10 cellular contexts compared by ENCODE assay signal in genomic region chrX:72125331-72126047, GRCh38. TPM values are rescaled to one million over a fixed set of nuclear protein-coding genes. Genes with fewer than 3 reads are reported as not detected.
DNase-seq lines count a peak whose midpoint lies in the region; ATAC-seq and TF ChIP-seq lines count a peak whose summit lies in the region.
"Had no signal": no experiment of that assay in that cellular context is flagged by ENCODE, and none has a peak within 500 bp of the region (broad histone marks: within the 10 kb centered on the region; RNA-seq: fewer than 3 reads in every experiment).

No MANE protein-coding gene starts in this region.

- no peak overlapping the region for H2BK5ac ChIP-seq in H9 (ENCODE audit: insufficient read length, low read length)

- H2BK120ac ChIP-seq in H9 (ENCODE audit: low read depth, low read length, poor library complexity, severe bottlenecking) = no peak overlapping the region

- H3K27me3 ChIP-seq in right atrium auricular region (no peaks in the 10 kb centered on the region), muscle layer of colon (ENCODE audit: control insufficient read depth in 1 of 2, insufficient read depth in 2 of 2, low read length in 2 of 2) (peaks cover 5 to 16% of the 10 kb centered on the region in 2 donors), H9 (ENCODE audit: insufficient read depth, low read length) (peaks cover 13% of the 10 kb centered on the region; the same call in 1 of the 2 replicates)

- no peak overlapping the region for H2BK15ac ChIP-seq in H9 (ENCODE audit: low read depth, low read length)

- peaks cover 34% of the 10 kb centered on the region for H3K27me3 Mint-ChIP-seq in H9 (ENCODE audit: low read depth)

- H4K91ac ChIP-seq in H9 (ENCODE audit: insufficient read length, low read depth, low read length) = no peak overlapping the region

- no peaks in the 10 kb centered on the region for H4K20me1 ChIP-seq in H9 (ENCODE audit: control insufficient read depth, insufficient read depth, insufficient read length)

- H3K4me1 ChIP-seq in right atrium auricular region (peaks cover 0 to 46% of the 10 kb centered on the region in 2 donors), muscle layer of colon (ENCODE audit: insufficient read depth, low read length) (peaks cover 49% of the 10 kb centered on the region), H9 (ENCODE audit: insufficient read depth, low read length) (peaks cover 4% of the 10 kb centered on the region; the same call in 1 of the 2 replicates)

- H2AFZ ChIP-seq in H9 (ENCODE audit: low read length) = no peak overlapping the region

- no peak overlapping the region for H4K5ac ChIP-seq in H9 (ENCODE audit: insufficient read length, low read depth, low read length)

- H3K36me3 Mint-ChIP-seq in H9 (ENCODE audit: insufficient read depth in 1 of 3, low read depth in 3 of 3) = peaks cover 13 to 16% (median 14%) of the 10 kb centered on the region in 3 experiments; a peak in 6 of 7 replicates

- H3K4me3 ChIP-seq in right atrium auricular region = no peak overlapping the region
- no peak overlapping the region for H3K4me3 ChIP-seq in coronary artery
- H3K4me3 ChIP-seq in muscle layer of colon (ENCODE audit: low read depth in 1 of 2, low read length in 2 of 2) = no peak overlapping the region

- peak overlapping the region; percentile 58 to 62 for H3K27ac ChIP-seq in right atrium auricular region
- peak overlapping the region; percentile 57 to 89 for H3K27ac ChIP-seq in coronary artery
- H3K27ac ChIP-seq in muscle layer of colon (ENCODE audit: low read depth, low read length) = peak overlapping the region; percentile 15
- no peak overlapping the region for H3K27ac ChIP-seq in H9 (ENCODE audit: insufficient read length, low read depth, low read length)

- no CpG with 5 or more reads among the region's 6 CpGs for WGBS in H9 (ENCODE audit: extremely low coverage, insufficient read length, low lambda C conversion rate)

- no peak overlapping the region for H2BK12ac ChIP-seq in H9 (ENCODE audit: insufficient read length, low read depth, low read length)

- H3T11ph ChIP-seq in H9 (ENCODE audit: low read length) = no peak overlapping the region

- H3K9me3 ChIP-seq in right atrium auricular region (no peaks in the 10 kb centered on the region), muscle layer of colon (ENCODE audit: low read length) (no peaks in the 10 kb centered on the region), H9 (ENCODE audit: control insufficient read depth, low read depth, low read length) (peaks cover 34% of the 10 kb centered on the region)

- no peak overlapping the region for H3K56ac ChIP-seq in H9 (ENCODE audit: insufficient read length, low read depth, low read length)

- TF ChIP-seq CTCF in right atrium auricular region (IDR thresholded peaks at IDR 0.05) = no peak
- no peak for TF ChIP-seq CTCF in coronary artery (IDR thresholded peaks at IDR 0.05)
- no peak for TF ChIP-seq CTCF in H9 (conservative IDR thresholded peaks at IDR 0.05)

- H3K23me2 ChIP-seq in H9 (ENCODE audit: insufficient read length, low read depth, low read length, poor library complexity, severe bottlenecking) = no peaks in the 10 kb centered on the region

- H2AK5ac ChIP-seq in H9 (ENCODE audit: insufficient read length, low read length) = no peak overlapping the region

- no peak overlapping the region for H3K23ac ChIP-seq in H9 (ENCODE audit: insufficient read length, low read depth, low read length)

- H2BK20ac ChIP-seq in H9 (ENCODE audit: low read depth, low read length, poor library complexity, severe bottlenecking) = no peak overlapping the region

- H3K9me3 Mint-ChIP-seq in H9 = peaks cover 77 to 78% of the 10 kb centered on the region in 2 experiments

- peaks cover 34% of the 10 kb centered on the region in 2 experiments for H3K4me1 Mint-ChIP-seq in H9

- no peaks in the 10 kb centered on the region for H3K79me1 ChIP-seq in H9 (ENCODE audit: insufficient read depth, low read depth, low read length, poor library complexity, severe bottlenecking)

- H4K8ac ChIP-seq in H9 (replicated peaks; ENCODE audit: insufficient read length, low read depth, low read length) = no peak overlapping the region

- H3K4me3 Mint-ChIP-seq in H9 = no peak overlapping the region
- H3K4me3 Mint-ChIP-seq: activated CD8-positive, alpha-beta memory T cell treated with anti-CD3 and anti-CD28 coated beads, Interleukin-2, amount 10 ng/mL, durations not matched to agents 7 days and 5 days had no signal

- no peaks in the 10 kb centered on the region for H3K36me3 ChIP-seq in right atrium auricular region
- peaks cover 7% of the 10 kb centered on the region for H3K36me3 ChIP-seq in muscle layer of colon (ENCODE audit: insufficient read depth, low read length)

- H3K9ac ChIP-seq in muscle layer of colon (ENCODE audit: low read length) (no peak overlapping the region), H9 (ENCODE audit: extremely low read depth, insufficient read length, low read length) (no peak overlapping the region)

- no peak overlapping the region for H3K18ac ChIP-seq in H9 (ENCODE audit: insufficient read length, low read depth, low read length)

- no peak for DNase-seq in right atrium auricular region (ENCODE audit: low spot score)
- no peak for DNase-seq in left cardiac atrium
- DNase-seq in coronary artery (ENCODE audit: low spot score) = peak; percentile 69
- DNase-seq in H9 = no peak
- no peak for DNase-seq in HK-2 (ENCODE audit: unreplicated experiment)
- no peak for DNase-seq in activated CD8-positive, alpha-beta memory T cell treated with anti-CD3 and anti-CD28 coated beads, Interleukin-2, amount 50 U/mL, for 48 hours
- DNase-seq: activated CD8-positive, alpha-beta memory T cell treated with anti-CD3 and anti-CD28 coated beads, Interleukin-2, amount 10 ng/mL, durations not matched to agents 7 days and 5 days; T-helper 9 cell had no signal

- no peak overlapping the region for H3K14ac ChIP-seq in H9 (ENCODE audit: insufficient read depth, low read length)

- no peaks in the 10 kb centered on the region for H3K79me2 ChIP-seq in H9 (ENCODE audit: insufficient read depth, low read length)

- intact Hi-C loops in left cardiac atrium (cut with DNase I) = loop anchor here in 1 of 2 donors (2.0 to 5.0 kb wide), 2 partner anchors 107 to 128 kb away; no protein-coding TSS in a partner anchor

- H3K4me2 ChIP-seq in H9 (ENCODE audit: insufficient read depth, insufficient read length, low read length) = no peak overlapping the region

- no peak overlapping the region for H3K27ac Mint-ChIP-seq in H9
- H3K27ac Mint-ChIP-seq: activated CD8-positive, alpha-beta memory T cell treated with anti-CD3 and anti-CD28 coated beads, Interleukin-2, amount 10 ng/mL, durations not matched to agents 7 days and 5 days had no signal

- ATAC-seq in left cardiac atrium (no peak), HG03439 (IDR thresholded peaks at IDR 0.05; ENCODE audit: unreplicated experiment) (no peak)
- ATAC-seq: activated CD8-positive, alpha-beta memory T cell treated with anti-CD3 and anti-CD28 coated beads, Interleukin-2, amount 10 ng/mL, durations not matched to agents 7 days and 5 days had no signal

- H3K4ac ChIP-seq in H9 (ENCODE audit: low read depth, low read length) = no peak overlapping the region

RNA-seq across cellular contexts. Expression of gene RTL5, which starts 6.2 kb away (rescaled TPM):
- total RNA-seq in right atrium auricular region = 1 to 10 TPM; 1.5 to 3.0 TPM
- total RNA-seq in left cardiac atrium = 1 to 10 TPM; 2.7 to 3.9 TPM
- 1.1 and 1.2 TPM in 2 replicates for total RNA-seq in H9 (2021)

RNA-seq across cellular contexts. Expression of gene PIN4, which starts 56.1 kb away (rescaled TPM):
- total RNA-seq in right atrium auricular region (10 to 100 TPM in 1 of 2 donors, 1 to 10 TPM in 1; 3.9 to 11.8 TPM), left cardiac atrium (1 to 10 TPM; 9.1 to 9.2 TPM), H9 (2021) (15.6 and 16.3 TPM in 2 replicates)
